In the genomic region with DNA sequence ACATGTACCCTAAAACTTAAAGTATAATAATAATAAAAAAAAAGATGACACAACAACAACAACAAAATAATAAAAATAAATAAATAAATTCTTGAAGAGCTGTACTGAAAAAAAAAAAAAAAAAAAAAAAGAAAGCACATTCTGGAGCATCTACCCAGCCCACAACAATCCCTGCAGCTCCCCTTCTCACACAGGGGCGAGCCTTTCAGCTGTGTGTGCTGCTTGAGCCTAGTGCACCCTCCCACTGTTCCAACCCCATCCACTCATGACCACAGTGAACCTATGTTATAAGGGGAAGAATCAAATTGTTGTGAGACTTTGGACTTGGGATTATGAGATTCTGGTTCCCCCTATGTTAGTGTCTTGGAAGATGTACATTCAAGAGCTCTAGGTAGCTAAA, we compare ENCODE assay signal across 27 cellular contexts.
"Had no signal": no experiment of that assay in that cellular context is flagged by ENCODE, and none has a peak within 500 bp of the region (broad histone marks: within the 10 kb centered on the region; RNA-seq: fewer than 3 reads in every experiment).

No MANE protein-coding gene starts in this region.

- H3K27ac Mint-ChIP-seq: activated CD4-positive, alpha-beta T cell treated with anti-CD3 and anti-CD28 coated beads, Interleukin-2, amount 10 ng/mL, durations not matched to agents 7 days and 5 days; activated CD8-positive, alpha-beta T cell treated with anti-CD3 and anti-CD28 coated beads for 36 hours; activated naive CD8-positive, alpha-beta T cell; activated T-helper 17 cell treated with anti-CD3 and anti-CD28 coated beads, Interleukin-2, amount 50 U/mL, for 72 hours; dendritic cell treated with granulocyte-macrophage colony-stimulating factor and Interleukin-4, amounts not matched to agents 40 ng/mL and 50 ng/mL, for 4 days had no signal

- H3K4me3 ChIP-seq: coronary artery, dorsolateral prefrontal cortex, esophagus muscularis mucosa, heart left ventricle had no signal

- H3K27ac ChIP-seq: brain microvascular endothelial cell, coronary artery, dorsolateral prefrontal cortex, esophagus muscularis mucosa, foreskin keratinocyte, heart left ventricle had no signal

- H3K9me3 Mint-ChIP-seq: activated CD4-positive, alpha-beta T cell treated with anti-CD3 and anti-CD28 coated beads, Interleukin-2, amount 10 ng/mL, durations not matched to agents 7 days and 5 days; activated CD8-positive, alpha-beta T cell treated with anti-CD3 and anti-CD28 coated beads for 36 hours; activated T-cell treated with anti-CD3 and anti-CD28 coated beads, Interleukin-2, amount 50 U/mL, for 4 hours; central memory CD8-positive, alpha-beta T cell; dendritic cell treated with granulocyte-macrophage colony-stimulating factor and Interleukin-4, amounts not matched to agents 40 ng/mL and 50 ng/mL, for 4 days had no signal

- H3K4me3 Mint-ChIP-seq: activated CD4-positive, alpha-beta T cell treated with anti-CD3 and anti-CD28 coated beads, Interleukin-2, amount 10 ng/mL, durations not matched to agents 7 days and 5 days; activated CD8-positive, alpha-beta T cell treated with anti-CD3 and anti-CD28 coated beads for 36 hours; activated naive CD8-positive, alpha-beta T cell; activated T-cell treated with anti-CD3 and anti-CD28 coated beads, Interleukin-2, amount 50 U/mL, for 4 hours; activated T-helper 17 cell treated with anti-CD3 and anti-CD28 coated beads, Interleukin-2, amount 50 U/mL, for 72 hours; central memory CD8-positive, alpha-beta T cell; dendritic cell treated with granulocyte-macrophage colony-stimulating factor and Interleukin-4, amounts not matched to agents 40 ng/mL and 50 ng/mL, for 4 days had no signal

- H3K4me1 ChIP-seq: foreskin keratinocyte had no signal

- H3K36me3 ChIP-seq: brain microvascular endothelial cell, esophagus muscularis mucosa, heart left ventricle had no signal

- H3K9me3 ChIP-seq: esophagus muscularis mucosa, heart left ventricle had no signal

- DNase-seq: activated CD4-positive, alpha-beta T cell treated with anti-CD3 and anti-CD28 coated beads for 1 hour; activated CD4-positive, alpha-beta T cell treated with anti-CD3 and anti-CD28 coated beads for 4 hours; activated CD4-positive, alpha-beta T cell treated with anti-CD3 and anti-CD28 coated beads, Interleukin-2, amount 10 ng/mL, durations not matched to agents 7 days and 5 days; activated CD4-positive, alpha-beta T cell treated with anti-CD3 and anti-CD28 coated beads, Interleukin-2, amount 50 U/mL, for 4 hours; activated CD8-positive, alpha-beta memory T cell treated with anti-CD3 and anti-CD28 coated beads for 24 hours; activated CD8-positive, alpha-beta T cell treated with anti-CD3 and anti-CD28 coated beads for 36 hours; activated effector memory CD4-positive, alpha-beta T cell treated with Interleukin-2 at 50 U/mL for 16 hours; activated gamma-delta T cell treated with Interleukin-2 at 50 U/mL for 16 hours; activated naive CD4-positive, alpha-beta T cell treated with anti-CD3 and anti-CD28 coated beads, Interleukin-2, amount 50 U/mL, for 16 hours; activated naive CD4-positive, alpha-beta T cell treated with Interleukin-2 at 50 U/mL for 16 hours; activated T-cell treated with anti-CD3 and anti-CD28 coated beads, Interleukin-2, amount 50 U/mL, for 4 hours; amniotic stem cell; anterior cingulate cortex; brain microvascular endothelial cell; dorsolateral prefrontal cortex; effector memory CD4-positive, alpha-beta T cell; erythroblast; foreskin keratinocyte; glutamatergic neuron; heart left ventricle; T-helper 2 cell had no signal

- H3K4me1 Mint-ChIP-seq: activated CD4-positive, alpha-beta T cell treated with anti-CD3 and anti-CD28 coated beads, Interleukin-2, amount 10 ng/mL, durations not matched to agents 7 days and 5 days; activated T-helper 17 cell treated with anti-CD3 and anti-CD28 coated beads, Interleukin-2, amount 50 U/mL, for 72 hours; central memory CD8-positive, alpha-beta T cell had no signal

- H3K27me3 ChIP-seq: brain microvascular endothelial cell, dorsolateral prefrontal cortex, esophagus muscularis mucosa, foreskin keratinocyte, heart left ventricle had no signal

- H3K27me3 Mint-ChIP-seq: central memory CD8-positive, alpha-beta T cell; dendritic cell treated with granulocyte-macrophage colony-stimulating factor and Interleukin-4, amounts not matched to agents 40 ng/mL and 50 ng/mL, for 4 days had no signal

- H3K36me3 Mint-ChIP-seq: activated naive CD8-positive, alpha-beta T cell had no signal
